17 cellular contexts compared by ENCODE assay signal in the genomic region with DNA sequence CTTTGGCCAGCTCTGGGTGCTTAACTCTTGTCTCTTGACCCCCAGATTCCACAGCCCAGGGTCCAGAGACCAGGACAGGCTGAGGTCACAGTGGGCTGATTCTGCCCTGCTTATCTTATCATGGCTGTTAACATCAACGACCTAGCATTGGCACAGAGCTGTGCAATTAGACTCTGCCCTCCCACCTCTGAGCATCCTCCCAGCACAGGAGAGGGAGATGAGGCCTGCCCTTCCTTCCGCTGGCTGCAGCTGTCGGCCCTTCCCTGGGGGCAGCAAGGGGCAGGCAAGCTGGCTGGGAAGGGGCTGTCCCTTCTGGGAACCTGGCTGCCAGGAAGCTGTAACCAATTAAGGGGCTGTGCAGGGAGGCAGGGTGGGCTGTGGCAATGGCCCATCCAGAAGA. TPM values are rescaled to one million over a fixed set of nuclear protein-coding genes. Genes with fewer than 3 reads are reported as not detected.
A peak's percentile ranks its signal among the peaks of the same experiment; 100 is the strongest.
DNase-seq lines count a peak whose midpoint lies in the region; ATAC-seq and TF ChIP-seq lines count a peak whose summit lies in the region.
"Had no signal": no experiment of that assay in that cellular context is flagged by ENCODE, and none has a peak within 500 bp of the region (broad histone marks: within the 10 kb centered on the region; RNA-seq: fewer than 3 reads in every experiment).

No MANE protein-coding gene starts in this region.

- H3K27me3 ChIP-seq in hepatocyte (no peaks in the 10 kb centered on the region), thyroid gland (no peaks in the 10 kb centered on the region), dorsolateral prefrontal cortex (no peaks in the 10 kb centered on the region)

- no peaks in the 10 kb centered on the region for H4K20me1 ChIP-seq in hepatocyte (ENCODE audit: insufficient read depth, poor library complexity, severe bottlenecking)

- H3K4me2 ChIP-seq in hepatocyte = no peak overlapping the region

- DNase-seq in DMS 273 (lab: John Stamatoyannopoulos, UW; ENCODE audit: unreplicated experiment) (peak; percentile 69), DMS 273 treated with DMSO at 0.1 percent for 48 hours (lab: John Stamatoyannopoulos, UW) (no peak), hepatocyte (ENCODE audit: low spot score) (peak; percentile 47), thyroid gland (no peak), dorsolateral prefrontal cortex (no peak), retina (no peak)
- DNase-seq: H9, IMR-90, Kasumi-1, NCI-H1105 treated with DMSO at 0.1 percent for 48 hours, NCI-H187, PC-3, T-helper 17 cell had no signal

- TF ChIP-seq POLR2A in thyroid gland (IDR thresholded peaks at IDR 0.05) = no peak

- intact Hi-C loops in thyroid gland (cut with DNase I) (no loop called here), dorsolateral prefrontal cortex (cut with DNase I) (no loop called here)

- H3K36me3 ChIP-seq in hepatocyte (replicated peaks; ENCODE audit: insufficient read depth, low read depth) = no peaks in the 10 kb centered on the region
- H3K36me3 ChIP-seq in thyroid gland = no peaks in the 10 kb centered on the region

- no peaks in the 10 kb centered on the region for H3K9me2 ChIP-seq in hepatocyte (replicated peaks; ENCODE audit: insufficient read depth)

- H3K4me1 ChIP-seq in hepatocyte (ENCODE audit: insufficient read depth) (peaks cover 23% of the 10 kb centered on the region), thyroid gland (peaks cover 57 to 76% of the 10 kb centered on the region in 2 donors)

- no peak overlapping the region for H2AFZ ChIP-seq in hepatocyte

- TF ChIP-seq CTCF in hepatocyte (IDR thresholded peaks at IDR 0.05; ENCODE audit: poor library complexity) = no peak
- no peak for TF ChIP-seq CTCF in thyroid gland (IDR thresholded peaks at IDR 0.05)
- TF ChIP-seq CTCF in dorsolateral prefrontal cortex (IDR thresholded peaks at IDR 0.05 in 54 of 56, conservative IDR thresholded peaks at IDR 0.05 in 2 of 56; ENCODE audit: low read depth in 1 of 56, partially characterized antibody in 56 of 56) = no peak

- H3K4me3 ChIP-seq in hepatocyte (no peak overlapping the region), thyroid gland (replicated peaks in 1 of 3) (no peak overlapping the region), dorsolateral prefrontal cortex (no peak overlapping the region)

- WGBS in hepatocyte (ENCODE audit: low lambda C conversion rate, missing lambda C conversion rate) = 23% methylated on average over 3 of the region's 3 CpGs
- WGBS in thyroid gland, 2 donors = 45 to 56% methylated on average over 2 of the region's 3 CpGs

- no peaks in the 10 kb centered on the region for H3K79me2 ChIP-seq in hepatocyte

- H3K27ac ChIP-seq in hepatocyte (peak overlapping the region; percentile 15), thyroid gland (peak overlapping the region; percentile 66 to 95 (median 94)), dorsolateral prefrontal cortex (peak overlapping the region in 1 of 59 donors; percentile 23)
- H3K27ac ChIP-seq: 22Rv1, C4-2B had no signal

- no peak for ATAC-seq in GM21737 (IDR thresholded peaks at IDR 0.05; ENCODE audit: unreplicated experiment)
- ATAC-seq: PC-3, T-helper 17 cell had no signal

- H3K9me3 ChIP-seq in hepatocyte (ENCODE audit: low read depth) (no peaks in the 10 kb centered on the region), thyroid gland (no peaks in the 10 kb centered on the region)

TF ChIP-seq in PFSK-1, 5 proteins besides CTCF, POLR2A, EP300 and RAD21:
- TF ChIP-seq FOXP2 (optimal IDR thresholded peaks at IDR 0.05; ENCODE audit: borderline replicate concordance, extremely low read depth, extremely low read length, insufficient read depth) (peak; percentile 55), POLR2AphosphoS5 (IDR thresholded peaks at IDR 0.05; ENCODE audit: low read depth, low read length) (no peak), SIN3A (IDR thresholded peaks at IDR 0.05; ENCODE audit: borderline replicate concordance, insufficient read depth, low read length) (no peak), TAF1 (IDR thresholded peaks at IDR 0.05; ENCODE audit: borderline replicate concordance, insufficient read depth, low read length) (no peak)
- TF ChIP-seq, protein P1, sequence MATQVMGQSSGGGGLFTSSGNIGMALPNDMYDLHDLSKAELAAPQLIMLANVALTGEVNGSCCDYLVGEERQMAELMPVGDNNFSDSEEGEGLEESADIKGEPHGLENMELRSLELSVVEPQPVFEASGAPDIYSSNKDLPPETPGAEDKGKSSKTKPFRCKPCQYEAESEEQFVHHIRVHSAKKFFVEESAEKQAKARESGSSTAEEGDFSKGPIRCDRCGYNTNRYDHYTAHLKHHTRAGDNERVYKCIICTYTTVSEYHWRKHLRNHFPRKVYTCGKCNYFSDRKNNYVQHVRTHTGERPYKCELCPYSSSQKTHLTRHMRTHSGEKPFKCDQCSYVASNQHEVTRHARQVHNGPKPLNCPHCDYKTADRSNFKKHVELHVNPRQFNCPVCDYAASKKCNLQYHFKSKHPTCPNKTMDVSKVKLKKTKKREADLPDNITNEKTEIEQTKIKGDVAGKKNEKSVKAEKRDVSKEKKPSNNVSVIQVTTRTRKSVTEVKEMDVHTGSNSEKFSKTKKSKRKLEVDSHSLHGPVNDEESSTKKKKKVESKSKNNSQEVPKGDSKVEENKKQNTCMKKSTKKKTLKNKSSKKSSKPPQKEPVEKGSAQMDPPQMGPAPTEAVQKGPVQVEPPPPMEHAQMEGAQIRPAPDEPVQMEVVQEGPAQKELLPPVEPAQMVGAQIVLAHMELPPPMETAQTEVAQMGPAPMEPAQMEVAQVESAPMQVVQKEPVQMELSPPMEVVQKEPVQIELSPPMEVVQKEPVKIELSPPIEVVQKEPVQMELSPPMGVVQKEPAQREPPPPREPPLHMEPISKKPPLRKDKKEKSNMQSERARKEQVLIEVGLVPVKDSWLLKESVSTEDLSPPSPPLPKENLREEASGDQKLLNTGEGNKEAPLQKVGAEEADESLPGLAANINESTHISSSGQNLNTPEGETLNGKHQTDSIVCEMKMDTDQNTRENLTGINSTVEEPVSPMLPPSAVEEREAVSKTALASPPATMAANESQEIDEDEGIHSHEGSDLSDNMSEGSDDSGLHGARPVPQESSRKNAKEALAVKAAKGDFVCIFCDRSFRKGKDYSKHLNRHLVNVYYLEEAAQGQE (IDR thresholded peaks at IDR 0.05; ENCODE audit: insufficient read depth in 1 of 2, low read depth in 2 of 2, low read length in 2 of 2) = peak in 1 of 2 experiments; percentile 35; a peak in 1 of 4 replicates

RNA-seq across cellular contexts. Expression of a gene that starts 22.5 kb away (rescaled TPM):
- polyA plus RNA-seq in PFSK-1 (2012; ENCODE audit: insufficient read length, low read depth) = not detected
- total RNA-seq in hepatocyte = 0.20 and 0.43 TPM in 2 replicates
- polyA plus RNA-seq in hepatocyte = 0.68 TPM in 1 of 2 replicates, not detected in the other
- total RNA-seq in thyroid gland = 1 to 10 TPM in 1 of 4 donors, under 1 TPM in 3; 0.22 to 3.0 (median 0.66) TPM
- 10 to 100 TPM in 46 of 120 experiments, 1 to 10 TPM in 74; 1.3 to 19.6 (median 9.1) TPM for total RNA-seq in dorsolateral prefrontal cortex
- total RNA-seq: IMR-90, T-helper 17 cell had no signal
- polyA plus RNA-seq: IMR-90 had no signal

RNA-seq across cellular contexts. Expression of a gene that starts 49.8 kb away (rescaled TPM):
- polyA plus RNA-seq in PFSK-1 (2012; ENCODE audit: insufficient read length, low read depth) = 22.1 TPM
- 13.5 and 15.5 TPM in 2 replicates for total RNA-seq in hepatocyte
- 8.7 and 11.3 TPM in 2 replicates for polyA plus RNA-seq in hepatocyte
- total RNA-seq in thyroid gland = 10 to 100 TPM in 2 of 4 donors, 1 to 10 TPM in 2; 5.2 to 12.6 (median 8.8) TPM
- total RNA-seq in dorsolateral prefrontal cortex = 100 to 1,000 TPM in 115 of 120 experiments, 10 to 100 TPM in 5; 52.2 to 249 (median 173) TPM
- total RNA-seq: T-helper 17 cell had no signal

Comparison
In these comparisons a context has a peak if more than half of its experiments do, and no peak if none do; other contexts are left out.
1. DNase-seq: peak in DMS 273 (single experiment) and hepatocyte (single experiment); none in DMS 273 treated with DMSO at 0.1 percent for 48 hours (single experiment), thyroid gland (0 of 2), dorsolateral prefrontal cortex (0 of 10) and retina (single experiment).